ENCODE assay signal across 28 cellular contexts in genomic region chrX:10203617-10204016, GRCh38. TPM values are rescaled to one million over a fixed set of nuclear protein-coding genes. Genes with fewer than 3 reads are reported as not detected.
"Had no signal": no experiment of that assay in that cellular context is flagged by ENCODE, and none has a peak within 500 bp of the region (broad histone marks: within the 10 kb centered on the region; RNA-seq: fewer than 3 reads in every experiment).

No MANE protein-coding gene starts in this region.

- H3K36me3 ChIP-seq: colonic mucosa, esophagus squamous epithelium, gastroesophageal sphincter, lower lobe of right lung, neural progenitor cell, pancreas, prostate gland, sigmoid colon, tibial nerve, upper lobe of right lung, vagina had no signal

- ATAC-seq: gastroesophageal sphincter; left lobe of liver; lower lobe of right lung; natural killer cell treated with Interleukin-12 subunit alpha and Interleukin-12 subunit beta and Interleukin-15 and Interleukin-18, amount 100 ng/mL, for 72 hours; pancreas; stimulated activated naive B cell treated with anti-CD40 and anti-IgM and Interleukin-4, amounts not matched to agents 10 μg/mL and 1 μg/mL and 100 μg/mL, for 72 hours; stimulated activated naive CD8-positive, alpha-beta T cell treated with anti-CD3 and anti-CD28 coated beads, Interleukin-15, amount 100 ng/mL, for 72 hours; upper lobe of right lung had no signal

- H3K4me1 ChIP-seq: colonic mucosa, esophagus squamous epithelium, gastroesophageal sphincter, lower lobe of right lung, neural progenitor cell, pancreas, prostate gland, sigmoid colon, testis, tibial nerve, upper lobe of right lung, vagina had no signal

- H3K27me3 ChIP-seq: colonic mucosa, esophagus squamous epithelium, gastroesophageal sphincter, hepatocyte, neural progenitor cell, pancreas, sigmoid colon, testis, upper lobe of right lung, vagina had no signal

- DNase-seq: colonic mucosa; dermis blood vessel endothelial cell; esophagus squamous epithelium; foreskin fibroblast; glutamatergic neuron; islet precursor cell; lower lobe of right lung; mesenchymal stem cell; midbrain; nucleus accumbens; pancreas; retina; sigmoid colon; stimulated activated CD4-positive, alpha-beta T cell treated with anti-CD3 and anti-CD28 coated beads, Interleukin-2, amount 100 ng/mL, for 24 hours; stimulated activated CD4-positive, alpha-beta T cell treated with anti-CD3 and anti-CD28 coated beads, Interleukin-4, amount 100 ng/mL, for 4 hours; stimulated activated naive B cell treated with anti-CD40 and anti-IgM and Interleukin-4, amounts not matched to agents 10 μg/mL and 1 μg/mL and 100 μg/mL, for 72 hours; stimulated activated naive CD8-positive, alpha-beta T cell treated with anti-CD3 and anti-CD28 coated beads, Interleukin-15, amount 100 ng/mL, for 72 hours; testis; upper lobe of right lung had no signal

- H3K27ac ChIP-seq: colonic mucosa, esophagus squamous epithelium, gastroesophageal sphincter, hepatocyte, lower lobe of right lung, neural progenitor cell, pancreas, prostate gland, sigmoid colon, skin epidermis, testis, tibial nerve, upper lobe of right lung, vagina had no signal

- H3K9me3 ChIP-seq: colonic mucosa, esophagus squamous epithelium, gastroesophageal sphincter, lower lobe of right lung, pancreas, prostate gland, sigmoid colon, testis, tibial nerve, upper lobe of right lung, vagina had no signal

- H3K4me3 ChIP-seq: colonic mucosa, esophagus squamous epithelium, gastroesophageal sphincter, hepatocyte, lower lobe of right lung, neural progenitor cell, pancreas, prostate gland, sigmoid colon, skin epidermis, testis, tibial nerve, upper lobe of right lung, vagina had no signal

RNA-seq across cellular contexts. Expression of gene CLCN4, which starts 46.8 kb away (rescaled TPM):
- total RNA-seq: natural killer cell treated with Interleukin-12 subunit alpha and Interleukin-12 subunit beta and Interleukin-15 and Interleukin-18, amount 100 ng/mL, for 72 hours had no signal
